ENCODE assay signal across 1 cellular context in the genomic region with DNA sequence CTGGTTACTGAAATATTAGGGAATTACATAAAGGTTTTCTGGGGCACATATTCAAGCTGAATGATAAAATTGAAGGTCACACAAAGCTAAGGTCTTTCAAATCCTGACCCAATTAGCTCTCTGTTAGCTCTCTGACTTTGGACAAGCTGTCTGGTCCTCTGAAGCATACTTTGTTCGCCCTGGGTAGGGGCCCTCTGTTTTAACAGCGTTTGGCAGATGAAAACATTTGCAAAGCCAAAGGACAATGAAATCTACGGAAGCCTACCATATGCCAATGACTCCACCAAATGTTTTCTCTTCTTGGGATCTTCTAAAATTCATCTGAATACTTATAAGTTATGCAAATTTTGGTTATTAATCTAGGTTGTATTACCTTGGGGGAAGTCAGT.
TF ChIP-seq lines count a peak whose summit lies in the region.

No MANE protein-coding gene starts in this region.

TF ChIP-seq in GM12878, 131 proteins besides CTCF, POLR2A, EP300 and RAD21:
- TF ChIP-seq PKNOX1 (IDR thresholded peaks at IDR 0.05) (no peak), MYB (IDR thresholded peaks at IDR 0.05; ENCODE audit: borderline replicate concordance, low read depth, low read length) (no peak), EZH2 (IDR thresholded peaks at IDR 0.05; ENCODE audit: borderline replicate concordance, control insufficient read depth, low read depth, low read length) (no peak), RFX5 (IDR thresholded peaks at IDR 0.05; ENCODE audit: low read depth, low read length) (no peak), SUPT20H (IDR thresholded peaks at IDR 0.05; ENCODE audit: borderline replicate concordance, control insufficient read depth, low read depth, low read length) (no peak), EED (IDR thresholded peaks at IDR 0.05; ENCODE audit: low read depth) (no peak), TARDBP (IDR thresholded peaks at IDR 0.05; ENCODE audit: borderline replicate concordance) (no peak), ETV6 (conservative IDR thresholded peaks at IDR 0.05 in 1 of 2, IDR thresholded peaks at IDR 0.05 in 1 of 2; ENCODE audit: borderline replicate concordance in 1 of 2, low read depth in 1 of 2) (no peak), SIN3A (IDR thresholded peaks at IDR 0.05; ENCODE audit: low read depth, low read length) (no peak)
- TF ChIP-seq, protein P1, sequence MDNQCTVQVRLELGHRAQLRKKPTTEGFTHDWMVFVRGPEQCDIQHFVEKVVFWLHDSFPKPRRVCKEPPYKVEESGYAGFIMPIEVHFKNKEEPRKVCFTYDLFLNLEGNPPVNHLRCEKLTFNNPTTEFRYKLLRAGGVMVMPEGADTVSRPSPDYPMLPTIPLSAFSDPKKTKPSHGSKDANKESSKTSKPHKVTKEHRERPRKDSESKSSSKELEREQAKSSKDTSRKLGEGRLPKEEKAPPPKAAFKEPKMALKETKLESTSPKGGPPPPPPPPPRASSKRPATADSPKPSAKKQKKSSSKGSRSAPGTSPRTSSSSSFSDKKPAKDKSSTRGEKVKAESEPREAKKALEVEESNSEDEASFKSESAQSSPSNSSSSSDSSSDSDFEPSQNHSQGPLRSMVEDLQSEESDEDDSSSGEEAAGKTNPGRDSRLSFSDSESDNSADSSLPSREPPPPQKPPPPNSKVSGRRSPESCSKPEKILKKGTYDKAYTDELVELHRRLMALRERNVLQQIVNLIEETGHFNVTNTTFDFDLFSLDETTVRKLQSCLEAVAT (IDR thresholded peaks at IDR 0.05), result no peak
- TF ChIP-seq, protein P2, sequence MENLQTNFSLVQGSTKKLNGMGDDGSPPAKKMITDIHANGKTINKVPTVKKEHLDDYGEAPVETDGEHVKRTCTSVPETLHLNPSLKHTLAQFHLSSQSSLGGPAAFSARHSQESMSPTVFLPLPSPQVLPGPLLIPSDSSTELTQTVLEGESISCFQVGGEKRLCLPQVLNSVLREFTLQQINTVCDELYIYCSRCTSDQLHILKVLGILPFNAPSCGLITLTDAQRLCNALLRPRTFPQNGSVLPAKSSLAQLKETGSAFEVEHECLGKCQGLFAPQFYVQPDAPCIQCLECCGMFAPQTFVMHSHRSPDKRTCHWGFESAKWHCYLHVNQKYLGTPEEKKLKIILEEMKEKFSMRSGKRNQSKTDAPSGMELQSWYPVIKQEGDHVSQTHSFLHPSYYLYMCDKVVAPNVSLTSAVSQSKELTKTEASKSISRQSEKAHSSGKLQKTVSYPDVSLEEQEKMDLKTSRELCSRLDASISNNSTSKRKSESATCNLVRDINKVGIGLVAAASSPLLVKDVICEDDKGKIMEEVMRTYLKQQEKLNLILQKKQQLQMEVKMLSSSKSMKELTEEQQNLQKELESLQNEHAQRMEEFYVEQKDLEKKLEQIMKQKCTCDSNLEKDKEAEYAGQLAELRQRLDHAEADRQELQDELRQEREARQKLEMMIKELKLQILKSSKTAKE (IDR thresholded peaks at IDR 0.05; ENCODE audit: low read depth, poor library complexity, severe bottlenecking), result no peak
